In the genomic region with DNA sequence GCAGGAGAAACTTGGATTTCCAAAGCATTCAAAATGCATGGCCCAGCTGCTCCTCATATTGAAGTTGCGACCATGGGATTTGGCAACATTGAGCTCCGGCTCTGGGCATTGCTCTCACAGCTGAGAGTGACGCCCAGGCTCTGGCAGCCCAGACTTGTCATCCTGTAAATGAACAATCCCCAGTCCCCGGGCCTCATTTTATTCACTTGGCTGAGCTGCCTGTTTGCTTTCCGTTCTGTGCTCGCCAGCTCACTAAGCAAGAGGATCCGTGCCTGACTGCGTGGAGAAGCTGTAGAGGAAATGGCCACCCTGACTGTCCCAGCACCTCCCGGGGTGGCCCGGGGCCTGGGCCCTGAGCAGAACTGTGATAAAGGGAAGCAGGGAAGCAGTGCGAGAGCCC, we compare ENCODE assay signal across 11 cellular contexts.
A peak's percentile ranks its signal among the peaks of the same experiment; 100 is the strongest.
DNase-seq lines count a peak whose midpoint lies in the region; ATAC-seq and TF ChIP-seq lines count a peak whose summit lies in the region.
"Had no signal": no experiment of that assay in that cellular context is flagged by ENCODE, and none has a peak within 500 bp of the region (broad histone marks: within the 10 kb centered on the region; RNA-seq: fewer than 3 reads in every experiment).

No MANE protein-coding gene starts in this region.

- H3K4me1 ChIP-seq in esophagus (ENCODE audit: control insufficient read depth in 2 of 2, insufficient read depth in 2 of 2, low read length in 1 of 2) (peaks cover 8 to 12% of the 10 kb centered on the region in 2 donors), right lobe of liver (no peaks in the 10 kb centered on the region), testis (peaks cover 25% of the 10 kb centered on the region)

- peak; percentile 74 for DNase-seq in NCI-H345 treated with DMSO at 0.1 percent for 48 hours (lab: John Stamatoyannopoulos, UW; ENCODE audit: unreplicated experiment)
- DNase-seq in right lobe of liver: peak in 1 of 3 donors; percentile 43
- peak; percentile 65 for DNase-seq in testis
- DNase-seq in hepatic stellate cell (ENCODE audit: low spot score): no peak
- no peak for DNase-seq in stimulated activated CD4-positive, alpha-beta T cell treated with anti-CD3 and anti-CD28 coated beads, Interleukin-12 subunit alpha, Interleukin-12 subunit beta, amount 100 ng/mL, for 4 hours
- DNase-seq in NCI-H2171 treated with DMSO at 0.1 percent for 48 hours (lab: John Stamatoyannopoulos, UW): no peak
- DNase-seq: activated CD4-positive, alpha-beta T cell treated with anti-CD3 and anti-CD28 coated beads, Interleukin-2, amount 10 ng/mL, durations not matched to agents 24 days and 14 days; NCI-H187; stimulated activated CD4-positive, alpha-beta T cell treated with anti-CD3 and anti-CD28 coated beads, Interleukin-1b, Interleukin-23, amount 100 ng/mL, for 48 hours had no signal

- TF ChIP-seq POLR2A in right lobe of liver (IDR thresholded peaks at IDR 0.05) (no peak), testis (IDR thresholded peaks at IDR 0.05) (no peak)

- TF ChIP-seq CTCF in right lobe of liver (IDR thresholded peaks at IDR 0.05) (no peak), testis (IDR thresholded peaks at IDR 0.05) (no peak)

- no peaks in the 10 kb centered on the region for H3K36me3 ChIP-seq in esophagus (ENCODE audit: control insufficient read depth in 2 of 2, insufficient read depth in 2 of 2, low read length in 1 of 2)
- H3K36me3 ChIP-seq in right lobe of liver: no peaks in the 10 kb centered on the region
- no peaks in the 10 kb centered on the region for H3K36me3 ChIP-seq in testis (ENCODE audit: low read depth, missing control alignments)

- ATAC-seq in right lobe of liver: peak; percentile 30 to 44 (median 42)
- no peak for ATAC-seq in GM21515 (IDR thresholded peaks at IDR 0.05; ENCODE audit: unreplicated experiment)

- H3K9me3 ChIP-seq in esophagus (ENCODE audit: control insufficient read depth in 2 of 2, insufficient read depth in 1 of 2, low read depth in 1 of 2, low read length in 1 of 2) (no peaks in the 10 kb centered on the region), right lobe of liver (no peaks in the 10 kb centered on the region), testis (no peaks in the 10 kb centered on the region)

- intact Hi-C loops in right lobe of liver (cut with DNase I): no loop called here
- intact Hi-C loops in testis (cut with DNase I; ENCODE audit: low total_unique reads): no loop called here

- peak overlapping the region; percentile 53 to 75 for H3K27ac ChIP-seq in esophagus (ENCODE audit: low read depth in 2 of 2, low read length in 1 of 2)
- H3K27ac ChIP-seq in right lobe of liver: no peak overlapping the region
- peak overlapping the region; percentile 3 to 40 for H3K27ac ChIP-seq in testis

- 23 to 25% methylated on average over 11 of the region's 11 CpGs for WGBS in esophagus, 2 donors
- WGBS in right lobe of liver (ENCODE audit: insufficient coverage, low coverage, low lambda C conversion rate, missing lambda C conversion rate): 31% methylated on average over 5 of the region's 11 CpGs
- 51 to 54% methylated on average over 8 to 11 of the region's 11 CpGs for WGBS in testis, 2 donors

- H3K27me3 ChIP-seq in esophagus (ENCODE audit: control insufficient read depth in 1 of 2, insufficient read depth in 2 of 2, low read length in 2 of 2) (no peaks in the 10 kb centered on the region), right lobe of liver (no peaks in the 10 kb centered on the region), testis (no peaks in the 10 kb centered on the region)

- no peak overlapping the region for H3K4me3 ChIP-seq in esophagus (ENCODE audit: low read depth in 1 of 2, low read length in 2 of 2)
- no peak overlapping the region for H3K4me3 ChIP-seq in right lobe of liver
- H3K4me3 ChIP-seq in testis: no peak overlapping the region

Comparison
In these comparisons a context has a peak if more than half of its experiments do, and no peak if none do; other contexts are left out.
1. DNase-seq: peak in NCI-H345 treated with DMSO at 0.1 percent for 48 hours (single experiment) and testis (single experiment); none in hepatic stellate cell (single experiment), stimulated activated CD4-positive, alpha-beta T cell treated with anti-CD3 and anti-CD28 coated beads, Interleukin-12 subunit alpha, Interleukin-12 subunit beta, amount 100 ng/mL, for 4 hours (single experiment) and NCI-H2171 treated with DMSO at 0.1 percent for 48 hours (single experiment).
2. H3K27ac ChIP-seq: peak in esophagus (2 of 2) and testis (2 of 2); none in right lobe of liver (0 of 3).